In the genomic region with DNA sequence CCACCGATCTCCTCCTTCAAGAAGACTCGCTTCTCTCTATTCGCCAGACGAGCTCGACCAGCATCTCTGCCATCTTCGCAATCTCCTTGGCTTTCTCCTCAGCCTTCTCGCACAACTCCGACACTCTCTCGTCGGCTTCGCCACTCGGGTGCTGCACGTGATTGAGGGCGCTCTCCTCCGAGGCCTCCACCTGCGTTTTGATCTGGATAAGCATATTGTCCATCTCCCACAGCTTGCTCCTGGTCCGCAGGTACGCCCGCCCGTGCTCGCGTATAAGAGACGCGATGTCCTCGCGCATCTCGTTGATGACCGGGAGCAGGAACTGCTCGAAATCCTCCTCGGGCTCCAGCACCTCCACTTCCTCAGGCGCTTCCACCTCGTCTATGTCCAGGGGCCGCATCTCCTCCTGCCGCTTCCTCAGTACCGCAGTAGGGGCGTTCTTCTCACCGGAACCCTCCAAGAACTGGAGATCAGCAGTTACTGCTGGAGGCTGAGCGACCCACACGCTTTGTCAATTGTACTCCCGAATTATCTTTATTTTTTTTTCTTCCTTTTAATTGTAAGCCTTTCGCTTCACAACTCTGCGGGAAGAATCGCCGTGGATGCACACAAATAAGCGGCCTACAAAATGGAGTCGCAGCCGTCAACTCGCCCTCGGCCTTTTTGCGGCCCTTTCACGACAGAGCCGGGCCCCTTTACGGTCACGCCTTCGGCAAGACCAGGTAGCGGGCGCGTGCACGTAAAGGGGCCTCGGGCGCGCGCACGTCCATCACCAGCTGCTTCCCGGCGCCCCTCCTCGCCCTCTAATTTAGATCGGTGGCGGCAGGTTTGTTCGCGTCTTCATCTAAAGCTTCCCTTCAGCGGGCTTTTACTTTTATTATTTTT, we compare ENCODE assay signal across 1 cellular context.
TF ChIP-seq lines count a peak whose summit lies in the region.

MRFAP1L1 (minus strand) TSS at position 636 of the 885 bp plus-strand sequence; CDS start at position 400, 236 bp downstream.

TF ChIP-seq in K562, 482 proteins besides CTCF, POLR2A, EP300 and RAD21 (continued from another document and continues in another):
- TF ChIP-seq MYC (IDR thresholded peaks at IDR 0.05; ENCODE audit: low read depth, low read length) (peak; percentile 67), MYC (CRISPR knock-in tag; IDR thresholded peaks at IDR 0.05; ENCODE audit: borderline replicate concordance, low read depth) (no peak; the same call in 1 of the 2 replicates), TCF7L2 (IDR thresholded peaks at IDR 0.05; ENCODE audit: low read depth, low read length) (no peak), NBN (IDR thresholded peaks at IDR 0.05; ENCODE audit: low read depth) (peak; percentile 78; the same call in 1 of the 2 replicates), SRSF9 (IDR thresholded peaks at IDR 0.05; ENCODE audit: borderline replicate concordance, low read depth, low read length) (no peak), SAP30 (IDR thresholded peaks at IDR 0.05; ENCODE audit: borderline replicate concordance, insufficient read depth, low read depth, low read length, poor library complexity, severe bottlenecking) (no peak), PML (IDR thresholded peaks at IDR 0.05; ENCODE audit: low read length) (peak; percentile 84), EGR1 (conservative IDR thresholded peaks at IDR 0.05) (peak; percentile 54), FIP1L1 (IDR thresholded peaks at IDR 0.05; ENCODE audit: low read depth, low read length, poor library complexity, severe bottlenecking) (no peak), ETV6 (IDR thresholded peaks at IDR 0.05; ENCODE audit: borderline replicate concordance in 1 of 2, low read depth in 2 of 2, low read length in 1 of 2) (no peak; a peak in 1 of 4 replicates), ETV6 (CRISPR knock-in tag; IDR thresholded peaks at IDR 0.05; ENCODE audit: borderline replicate concordance) (no peak), ADNP (tag; IDR thresholded peaks at IDR 0.05) (no peak), POLR3A (IDR thresholded peaks at IDR 0.05; ENCODE audit: borderline replicate concordance, extremely low read depth, insufficient read depth, insufficient read length) (no peak), FOXP1 (CRISPR knock-in tag; IDR thresholded peaks at IDR 0.05) (peak; percentile 68; the same call in 1 of the 2 replicates), ATF1 (CRISPR knock-in tag; IDR thresholded peaks at IDR 0.05) (no peak), ATF1 (tag; IDR thresholded peaks at IDR 0.05) (peak; percentile 69), HCFC1 (IDR thresholded peaks at IDR 0.05; ENCODE audit: low read depth, low read length) (peak; percentile 68), ARID2 (IDR thresholded peaks at IDR 0.05) (no peak), TAF9B (IDR thresholded peaks at IDR 0.05; ENCODE audit: partially characterized antibody) (peak; percentile 66), FUS (optimal IDR thresholded peaks at IDR 0.05; ENCODE audit: low read depth, low read length) (no peak), ZBTB40 (IDR thresholded peaks at IDR 0.05) (0 out of 2 replicates have a peak, but pooled peaks have one; percentile 9), ZBTB40 (CRISPR knock-in tag; IDR thresholded peaks at IDR 0.05) (no peak), HDGF (IDR thresholded peaks at IDR 0.05) (no peak), SMARCC2 (IDR thresholded peaks at IDR 0.05; ENCODE audit: low read depth) (no peak; the same call in 1 of the 2 replicates), MTA3 (IDR thresholded peaks at IDR 0.05; ENCODE audit: borderline replicate concordance) (no peak), E4F1 (CRISPR knock-in tag; IDR thresholded peaks at IDR 0.05; ENCODE audit: borderline replicate concordance) (peak; percentile 98)
- TF ChIP-seq, protein P1, sequence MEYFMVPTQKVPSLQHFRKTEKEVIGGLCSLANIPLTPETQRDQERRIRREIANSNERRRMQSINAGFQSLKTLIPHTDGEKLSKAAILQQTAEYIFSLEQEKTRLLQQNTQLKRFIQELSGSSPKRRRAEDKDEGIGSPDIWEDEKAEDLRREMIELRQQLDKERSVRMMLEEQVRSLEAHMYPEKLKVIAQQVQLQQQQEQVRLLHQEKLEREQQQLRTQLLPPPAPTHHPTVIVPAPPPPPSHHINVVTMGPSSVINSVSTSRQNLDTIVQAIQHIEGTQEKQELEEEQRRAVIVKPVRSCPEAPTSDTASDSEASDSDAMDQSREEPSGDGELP (CRISPR knock-in tag; IDR thresholded peaks at IDR 0.05; ENCODE audit: borderline replicate concordance): peak; percentile 97
- TF ChIP-seq, protein P2, sequence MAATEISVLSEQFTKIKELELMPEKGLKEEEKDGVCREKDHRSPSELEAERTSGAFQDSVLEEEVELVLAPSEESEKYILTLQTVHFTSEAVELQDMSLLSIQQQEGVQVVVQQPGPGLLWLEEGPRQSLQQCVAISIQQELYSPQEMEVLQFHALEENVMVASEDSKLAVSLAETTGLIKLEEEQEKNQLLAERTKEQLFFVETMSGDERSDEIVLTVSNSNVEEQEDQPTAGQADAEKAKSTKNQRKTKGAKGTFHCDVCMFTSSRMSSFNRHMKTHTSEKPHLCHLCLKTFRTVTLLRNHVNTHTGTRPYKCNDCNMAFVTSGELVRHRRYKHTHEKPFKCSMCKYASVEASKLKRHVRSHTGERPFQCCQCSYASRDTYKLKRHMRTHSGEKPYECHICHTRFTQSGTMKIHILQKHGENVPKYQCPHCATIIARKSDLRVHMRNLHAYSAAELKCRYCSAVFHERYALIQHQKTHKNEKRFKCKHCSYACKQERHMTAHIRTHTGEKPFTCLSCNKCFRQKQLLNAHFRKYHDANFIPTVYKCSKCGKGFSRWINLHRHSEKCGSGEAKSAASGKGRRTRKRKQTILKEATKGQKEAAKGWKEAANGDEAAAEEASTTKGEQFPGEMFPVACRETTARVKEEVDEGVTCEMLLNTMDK (IDR thresholded peaks at IDR 0.05; ENCODE audit: borderline replicate concordance, insufficient read depth, low read depth, low read length, poor library complexity, severe bottlenecking): peak; percentile 2
- TF ChIP-seq, protein P3, sequence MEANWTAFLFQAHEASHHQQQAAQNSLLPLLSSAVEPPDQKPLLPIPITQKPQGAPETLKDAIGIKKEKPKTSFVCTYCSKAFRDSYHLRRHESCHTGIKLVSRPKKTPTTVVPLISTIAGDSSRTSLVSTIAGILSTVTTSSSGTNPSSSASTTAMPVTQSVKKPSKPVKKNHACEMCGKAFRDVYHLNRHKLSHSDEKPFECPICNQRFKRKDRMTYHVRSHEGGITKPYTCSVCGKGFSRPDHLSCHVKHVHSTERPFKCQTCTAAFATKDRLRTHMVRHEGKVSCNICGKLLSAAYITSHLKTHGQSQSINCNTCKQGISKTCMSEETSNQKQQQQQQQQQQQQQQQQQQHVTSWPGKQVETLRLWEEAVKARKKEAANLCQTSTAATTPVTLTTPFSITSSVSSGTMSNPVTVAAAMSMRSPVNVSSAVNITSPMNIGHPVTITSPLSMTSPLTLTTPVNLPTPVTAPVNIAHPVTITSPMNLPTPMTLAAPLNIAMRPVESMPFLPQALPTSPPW (CRISPR knock-in tag; IDR thresholded peaks at IDR 0.05): peak; percentile 57; the same call in 1 of the 2 replicates
- TF ChIP-seq, protein P4, sequence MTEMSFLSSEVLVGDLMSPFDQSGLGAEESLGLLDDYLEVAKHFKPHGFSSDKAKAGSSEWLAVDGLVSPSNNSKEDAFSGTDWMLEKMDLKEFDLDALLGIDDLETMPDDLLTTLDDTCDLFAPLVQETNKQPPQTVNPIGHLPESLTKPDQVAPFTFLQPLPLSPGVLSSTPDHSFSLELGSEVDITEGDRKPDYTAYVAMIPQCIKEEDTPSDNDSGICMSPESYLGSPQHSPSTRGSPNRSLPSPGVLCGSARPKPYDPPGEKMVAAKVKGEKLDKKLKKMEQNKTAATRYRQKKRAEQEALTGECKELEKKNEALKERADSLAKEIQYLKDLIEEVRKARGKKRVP (CRISPR knock-in tag; IDR thresholded peaks at IDR 0.05): 0 out of 2 replicates have a peak, but pooled peaks have one; percentile 33
- TF ChIP-seq, protein P5, sequence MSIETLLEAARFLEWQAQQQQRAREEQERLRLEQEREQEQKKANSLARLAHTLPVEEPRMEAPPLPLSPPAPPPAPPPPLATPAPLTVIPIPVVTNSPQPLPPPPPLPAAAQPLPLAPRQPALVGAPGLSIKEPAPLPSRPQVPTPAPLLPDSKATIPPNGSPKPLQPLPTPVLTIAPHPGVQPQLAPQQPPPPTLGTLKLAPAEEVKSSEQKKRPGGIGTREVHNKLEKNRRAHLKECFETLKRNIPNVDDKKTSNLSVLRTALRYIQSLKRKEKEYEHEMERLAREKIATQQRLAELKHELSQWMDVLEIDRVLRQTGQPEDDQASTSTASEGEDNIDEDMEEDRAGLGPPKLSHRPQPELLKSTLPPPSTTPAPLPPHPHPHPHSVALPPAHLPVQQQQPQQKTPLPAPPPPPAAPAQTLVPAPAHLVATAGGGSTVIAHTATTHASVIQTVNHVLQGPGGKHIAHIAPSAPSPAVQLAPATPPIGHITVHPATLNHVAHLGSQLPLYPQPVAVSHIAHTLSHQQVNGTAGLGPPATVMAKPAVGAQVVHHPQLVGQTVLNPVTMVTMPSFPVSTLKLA (conservative IDR thresholded peaks at IDR 0.05): peak; percentile 53 to 68; a peak in 2 of 4 replicates
- TF ChIP-seq, protein P6, sequence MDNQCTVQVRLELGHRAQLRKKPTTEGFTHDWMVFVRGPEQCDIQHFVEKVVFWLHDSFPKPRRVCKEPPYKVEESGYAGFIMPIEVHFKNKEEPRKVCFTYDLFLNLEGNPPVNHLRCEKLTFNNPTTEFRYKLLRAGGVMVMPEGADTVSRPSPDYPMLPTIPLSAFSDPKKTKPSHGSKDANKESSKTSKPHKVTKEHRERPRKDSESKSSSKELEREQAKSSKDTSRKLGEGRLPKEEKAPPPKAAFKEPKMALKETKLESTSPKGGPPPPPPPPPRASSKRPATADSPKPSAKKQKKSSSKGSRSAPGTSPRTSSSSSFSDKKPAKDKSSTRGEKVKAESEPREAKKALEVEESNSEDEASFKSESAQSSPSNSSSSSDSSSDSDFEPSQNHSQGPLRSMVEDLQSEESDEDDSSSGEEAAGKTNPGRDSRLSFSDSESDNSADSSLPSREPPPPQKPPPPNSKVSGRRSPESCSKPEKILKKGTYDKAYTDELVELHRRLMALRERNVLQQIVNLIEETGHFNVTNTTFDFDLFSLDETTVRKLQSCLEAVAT (IDR thresholded peaks at IDR 0.05): 0 out of 4 replicates have a peak, but pooled peaks of 1 of the 2 experiments have one; percentile 42
